22 cellular contexts compared by ENCODE assay signal in genomic region chr12:67091678-67092077, GRCh38.
"Had no signal": no experiment of that assay in that cellular context is flagged by ENCODE, and none has a peak within 500 bp of the region (broad histone marks: within the 10 kb centered on the region; RNA-seq: fewer than 3 reads in every experiment).

No MANE protein-coding gene starts in this region.

- H3K4me2 ChIP-seq: KMS-11 had no signal

- FAIRE-seq: HTR-8/SVneo, K562, RCC 7860 had no signal

- H3K4me3 ChIP-seq: K562, SJCRH30 had no signal

- H3K27ac ChIP-seq: HL-60, KMS-11, SJCRH30 had no signal

- H3K27me3 ChIP-seq: SJCRH30 had no signal

- DNase-seq: Kasumi-1, MV-4-11, NCI-H1048, NCI-H1105, NCI-H1417, NCI-H1436 treated with DMSO at 0.1 percent for 48 hours, NCI-H1694, NCI-H187 treated with DMSO at 0.1 percent for 48 hours, NCI-H2081, NCI-H2107, NCI-H2227 treated with DMSO at 0.1 percent for 48 hours, NCI-H69, NCI-H774, RPMI8226, SHP77 treated with DMSO at 0.1 percent for 48 hours, SJCRH30 had no signal

- H3K4me1 ChIP-seq: SJCRH30 had no signal

- H3K9ac ChIP-seq: KMS-11 had no signal

- H3K9me3 ChIP-seq: SJCRH30 had no signal

- H3K36me3 ChIP-seq: SJCRH30 had no signal

- ATAC-seq: K562, SK-N-SH treated with all-trans-retinoic acid at 6 μM for 48 hours had no signal
